ENCODE assay signal across 8 cellular contexts in genomic region chrX:154082396-154083133, GRCh38. TPM values are rescaled to one million over a fixed set of nuclear protein-coding genes. Genes with fewer than 3 reads are reported as not detected.
DNase-seq lines count a peak whose midpoint lies in the region; ATAC-seq and TF ChIP-seq lines count a peak whose summit lies in the region.
"Had no signal": no experiment of that assay in that cellular context is flagged by ENCODE, and none has a peak within 500 bp of the region (broad histone marks: within the 10 kb centered on the region; RNA-seq: fewer than 3 reads in every experiment).

No MANE protein-coding gene starts in this region.

- ATAC-seq in gastrocnemius medialis, result peak in 1 of 2 donors; percentile 30
- ATAC-seq in HG02840 (IDR thresholded peaks at IDR 0.05; ENCODE audit: low FRiP score, unreplicated experiment), result no peak

- H3K27ac ChIP-seq in GM23248, result peak overlapping the region; percentile 73
- peak overlapping the region; percentile 50 to 61 (median 53) for H3K27ac ChIP-seq in gastrocnemius medialis

- H3K36me3 ChIP-seq in GM23248 (ENCODE audit: low read depth), result no peaks in the 10 kb centered on the region
- H3K36me3 ChIP-seq in gastrocnemius medialis, result no peaks in the 10 kb centered on the region

- peak overlapping the region; percentile 37 for H3K9ac ChIP-seq in GM23248

- DNase-seq in GM23248, result peak; percentile 79
- DNase-seq in SW480 (ENCODE audit: low spot score), result peak; percentile 59
- peak; percentile 86 for DNase-seq in fibroblast of gingiva (ENCODE audit: low read depth)
- no peak for DNase-seq in gastrocnemius medialis
- no peak for DNase-seq in DMS79 (lab: John Stamatoyannopoulos, UW)
- no peak for DNase-seq in amniotic stem cell (lab: John Stamatoyannopoulos, UW)
- DNase-seq: NCI-H69 had no signal

- H3K4me3 ChIP-seq in GM23248, result no peak overlapping the region; the same call in 1 of the 2 replicates
- no peak overlapping the region for H3K4me3 ChIP-seq in gastrocnemius medialis

- TF ChIP-seq POLR2A in gastrocnemius medialis (IDR thresholded peaks at IDR 0.05), result no peak

- H3K9me2 ChIP-seq in GM23248 (ENCODE audit: insufficient read depth), result no peaks in the 10 kb centered on the region

- WGBS in GM23248 (ENCODE audit: low coverage in 1 of 2, low lambda C conversion rate in 2 of 2, missing lambda C conversion rate in 2 of 2), 2 experiments, result 30 to 33% methylated on average over 11 to 12 of the region's 12 CpGs

- H3K27me3 ChIP-seq in GM23248 (replicated peaks; ENCODE audit: insufficient read depth), result no peaks in the 10 kb centered on the region
- H3K27me3 ChIP-seq in gastrocnemius medialis, result no peaks in the 10 kb centered on the region

- in situ Hi-C loops in GM23248 (cut with MboI), result no loop called here
- in situ Hi-C loops in gastrocnemius medialis (cut with MboI; ENCODE audit: low sequenced_read_pairs in 4 of 4), result no loop called here

- TF ChIP-seq CTCF in gastrocnemius medialis (IDR thresholded peaks at IDR 0.05 in 4 of 5, conservative IDR thresholded peaks at IDR 0.05 in 1 of 5), result no peak

- H4K20me1 ChIP-seq in GM23248 (ENCODE audit: insufficient read depth), result peaks cover 3% of the 10 kb centered on the region; the same call in 1 of the 2 replicates

- peaks cover 93% of the 10 kb centered on the region for H3K79me2 ChIP-seq in GM23248 (ENCODE audit: insufficient read depth)

- 0 out of 2 replicates have a peak, but pooled peaks cover 16% of the 10 kb centered on the region for H3F3A ChIP-seq in GM23248 (ENCODE audit: insufficient read depth)

- intact Hi-C loops in gastrocnemius medialis (cut with DNase I; ENCODE audit: low total_unique reads), result no loop called here

- peak overlapping the region; percentile 61 for H3K4me2 ChIP-seq in GM23248 (ENCODE audit: unreplicated experiment)

- H3K9me3 ChIP-seq in GM23248 (ENCODE audit: low read depth), result no peaks in the 10 kb centered on the region
- H3K9me3 ChIP-seq in gastrocnemius medialis, result no peaks in the 10 kb centered on the region

- no peak overlapping the region for H2AFZ ChIP-seq in GM23248

- H3K4me1 ChIP-seq in GM23248 (ENCODE audit: insufficient read depth), result peaks cover 15% of the 10 kb centered on the region
- H3K4me1 ChIP-seq in gastrocnemius medialis, result peaks cover 16 to 18% of the 10 kb centered on the region in 2 donors

RNA-seq across cellular contexts. Expression of gene MECP2, which starts 15.0 kb away (rescaled TPM):
- 16.5 and 16.7 TPM in 2 replicates for total RNA-seq in GM23248 (2014; rRNA removed; shearing (Covaris generic))
- polyA plus RNA-seq in GM23248 (2016; fragmentation: Nextera tagmentation; extraction: Ambion mirVana), result 10.3 and 13.0 TPM in 2 replicates
- total RNA-seq in gastrocnemius medialis, result 10 to 100 TPM; 39.0 to 63.2 (median 45.2) TPM

Comparison
In these comparisons a context has a peak if more than half of its experiments do, and no peak if none do; other contexts are left out.
1. DNase-seq: peak in GM23248 (single experiment), SW480 (single experiment) and fibroblast of gingiva (single experiment); none in gastrocnemius medialis (0 of 2), DMS79 (single experiment) and amniotic stem cell (single experiment).